22 cellular contexts compared by ENCODE assay signal in genomic region chr17:79520134-79520892, GRCh38.
A peak's percentile ranks its signal among the peaks of the same experiment; 100 is the strongest.
DNase-seq lines count a peak whose midpoint lies in the region; ATAC-seq and TF ChIP-seq lines count a peak whose summit lies in the region.
"Had no signal": no experiment of that assay in that cellular context is flagged by ENCODE, and none has a peak within 500 bp of the region (broad histone marks: within the 10 kb centered on the region; RNA-seq: fewer than 3 reads in every experiment).

No MANE protein-coding gene starts in this region.

- H3K36me3 ChIP-seq in endodermal cell (ENCODE audit: control insufficient read depth, insufficient read depth, low read length) (no peaks in the 10 kb centered on the region), vagina (no peaks in the 10 kb centered on the region), hepatocyte (replicated peaks; ENCODE audit: insufficient read depth, low read depth) (no peaks in the 10 kb centered on the region)
- H3K36me3 ChIP-seq: BLaER1 treated with 17β-estradiol and CSF1 and Interleukin-3, amounts not matched to agents 10 nM and 100 nM; Peyer's patch; SJCRH30 had no signal

- DNase-seq in DMS 273 (lab: John Stamatoyannopoulos, UW; ENCODE audit: unreplicated experiment) (peak; percentile 25), DMS 273 treated with DMSO at 0.1 percent for 48 hours (lab: John Stamatoyannopoulos, UW) (no peak), NCI-H2171 treated with DMSO at 0.1 percent for 48 hours (lab: John Stamatoyannopoulos, UW) (peak; percentile 89), endodermal cell (no peak), vagina (ENCODE audit: extremely low spot score in 2 of 2) (no peak), hepatocyte (ENCODE audit: low spot score) (no peak)
- DNase-seq in stimulated activated effector memory CD8-positive, alpha-beta T cell treated with anti-CD3 and anti-CD28 coated beads, Interleukin-12 subunit alpha, Interleukin-12 subunit beta, amount 100 ng/mL, for 72 hours (ENCODE audit: low spot score in 2 of 2) = no peak
- no peak for DNase-seq in activated naive CD4-positive, alpha-beta T cell treated with Interleukin-2 at 50 U/mL for 16 hours
- DNase-seq: ACHN, GM23248, HCEC 1CT, MV-4-11, NCI-H1105 treated with DMSO at 0.1 percent for 48 hours, NCI-H1930, NCI-H226, NCI-H82, Peyer's patch, SJCRH30 had no signal

- H2AFZ ChIP-seq in hepatocyte = no peak overlapping the region
- H2AFZ ChIP-seq: GM23248 had no signal

- no peak overlapping the region for H3K4me3 Mint-ChIP-seq in endodermal cell
- H3K4me3 Mint-ChIP-seq in stimulated activated effector memory CD8-positive, alpha-beta T cell treated with anti-CD3 and anti-CD28 coated beads, Interleukin-12 subunit alpha, Interleukin-12 subunit beta, amount 100 ng/mL, for 72 hours = no peak overlapping the region
- H3K4me3 Mint-ChIP-seq: CD8-positive, alpha-beta T cell; IgD-negative memory B cell had no signal

- WGBS in endodermal cell (ENCODE audit: insufficient coverage in 1 of 2, insufficient read length in 1 of 2), 2 experiments = 91 to 93% methylated on average over 15 to 32 of the region's 32 CpGs
- 88% methylated on average over 28 of the region's 32 CpGs for WGBS in hepatocyte (ENCODE audit: low lambda C conversion rate, missing lambda C conversion rate)

- H3K4me2 ChIP-seq in hepatocyte = no peak overlapping the region
- H3K4me2 ChIP-seq: BLaER1 treated with 17β-estradiol and CSF1 and Interleukin-3, amounts not matched to agents 10 nM and 100 nM had no signal

- H3K27me3 ChIP-seq in endodermal cell (ENCODE audit: control insufficient read depth, insufficient read depth, low read length, poor library complexity, severe bottlenecking) (no peaks in the 10 kb centered on the region), vagina (no peaks in the 10 kb centered on the region), hepatocyte (peaks cover 19% of the 10 kb centered on the region)
- H3K27me3 ChIP-seq: Peyer's patch had no signal

- no peaks in the 10 kb centered on the region for H3K9me3 ChIP-seq in endodermal cell (ENCODE audit: control insufficient read depth, low read length)
- no peaks in the 10 kb centered on the region for H3K9me3 ChIP-seq in vagina
- no peaks in the 10 kb centered on the region for H3K9me3 ChIP-seq in hepatocyte (ENCODE audit: low read depth)
- H3K9me3 ChIP-seq: BLaER1 treated with 17β-estradiol and CSF1 and Interleukin-3, amounts not matched to agents 10 nM and 100 nM; Peyer's patch; SJCRH30 had no signal

- no peak for TF ChIP-seq POLR2A in vagina (IDR thresholded peaks at IDR 0.05)

- H3K4me3 ChIP-seq in endodermal cell (ENCODE audit: low read length) = no peak overlapping the region
- no peak overlapping the region for H3K4me3 ChIP-seq in vagina
- no peak overlapping the region for H3K4me3 ChIP-seq in hepatocyte
- H3K4me3 ChIP-seq: BLaER1 treated with 17β-estradiol and CSF1 and Interleukin-3, amounts not matched to agents 10 nM and 100 nM; GM23248; Peyer's patch; SJCRH30 had no signal

- peak overlapping the region; percentile 80 for H3K27ac ChIP-seq in endodermal cell (ENCODE audit: low read depth, low read length)
- H3K27ac ChIP-seq in vagina = no peak overlapping the region
- no peak overlapping the region for H3K27ac ChIP-seq in hepatocyte
- H3K27ac ChIP-seq: 22Rv1; BLaER1 treated with 17β-estradiol and CSF1 and Interleukin-3, amounts not matched to agents 10 nM and 100 nM; GM23248; Peyer's patch; SJCRH30 had no signal

- H3K4me1 Mint-ChIP-seq in endodermal cell = no peaks in the 10 kb centered on the region
- no peaks in the 10 kb centered on the region for H3K4me1 Mint-ChIP-seq in stimulated activated effector memory CD8-positive, alpha-beta T cell treated with anti-CD3 and anti-CD28 coated beads, Interleukin-12 subunit alpha, Interleukin-12 subunit beta, amount 100 ng/mL, for 72 hours

- no peaks in the 10 kb centered on the region for H4K20me1 ChIP-seq in hepatocyte (ENCODE audit: insufficient read depth, poor library complexity, severe bottlenecking)

- no peaks in the 10 kb centered on the region for H3K9me3 Mint-ChIP-seq in endodermal cell
- no peaks in the 10 kb centered on the region for H3K9me3 Mint-ChIP-seq in stimulated activated effector memory CD8-positive, alpha-beta T cell treated with anti-CD3 and anti-CD28 coated beads, Interleukin-12 subunit alpha, Interleukin-12 subunit beta, amount 100 ng/mL, for 72 hours
- H3K9me3 Mint-ChIP-seq: CD8-positive, alpha-beta T cell; IgD-negative memory B cell had no signal

- no peaks in the 10 kb centered on the region for H3K27me3 Mint-ChIP-seq in endodermal cell (ENCODE audit: insufficient read depth)

- H3K27ac Mint-ChIP-seq in endodermal cell = no peak overlapping the region
- no peak overlapping the region for H3K27ac Mint-ChIP-seq in stimulated activated effector memory CD8-positive, alpha-beta T cell treated with anti-CD3 and anti-CD28 coated beads, Interleukin-12 subunit alpha, Interleukin-12 subunit beta, amount 100 ng/mL, for 72 hours
- H3K27ac Mint-ChIP-seq: CD8-positive, alpha-beta T cell; IgD-negative memory B cell had no signal

- H3K4me1 ChIP-seq in endodermal cell (ENCODE audit: control insufficient read depth, insufficient read depth, low read length) (no peaks in the 10 kb centered on the region), vagina (no peaks in the 10 kb centered on the region), hepatocyte (ENCODE audit: insufficient read depth) (no peaks in the 10 kb centered on the region)
- H3K4me1 ChIP-seq: Peyer's patch, SJCRH30 had no signal

- intact Hi-C loops in vagina (cut with DNase I) = no loop called here

- peak; percentile 5 for ATAC-seq in stimulated activated effector memory CD8-positive, alpha-beta T cell treated with anti-CD3 and anti-CD28 coated beads, Interleukin-12 subunit alpha, Interleukin-12 subunit beta, amount 100 ng/mL, for 72 hours
- ATAC-seq: CD8-positive, alpha-beta T cell had no signal

- TF ChIP-seq CTCF in endodermal cell (conservative IDR thresholded peaks at IDR 0.05) = no peak
- TF ChIP-seq CTCF in vagina (IDR thresholded peaks at IDR 0.05) = no peak
- TF ChIP-seq CTCF in hepatocyte (IDR thresholded peaks at IDR 0.05; ENCODE audit: poor library complexity) = no peak

- H3K9ac ChIP-seq in endodermal cell (ENCODE audit: extremely low read depth, low read length, poor library complexity, severe bottlenecking) = no peak overlapping the region
- H3K9ac ChIP-seq: BLaER1 treated with 17β-estradiol and CSF1 and Interleukin-3, amounts not matched to agents 10 nM and 100 nM; GM23248 had no signal

- no peaks in the 10 kb centered on the region for H3K9me2 ChIP-seq in hepatocyte (replicated peaks; ENCODE audit: insufficient read depth)

- H3K36me3 Mint-ChIP-seq in endodermal cell (ENCODE audit: low read depth) = no peaks in the 10 kb centered on the region
- no peaks in the 10 kb centered on the region for H3K36me3 Mint-ChIP-seq in stimulated activated effector memory CD8-positive, alpha-beta T cell treated with anti-CD3 and anti-CD28 coated beads, Interleukin-12 subunit alpha, Interleukin-12 subunit beta, amount 100 ng/mL, for 72 hours
- H3K36me3 Mint-ChIP-seq: CD8-positive, alpha-beta T cell; IgD-negative memory B cell had no signal

- no peaks in the 10 kb centered on the region for H3K79me2 ChIP-seq in hepatocyte

Comparison
In these comparisons a context has a peak if more than half of its experiments do, and no peak if none do; other contexts are left out.
1. DNase-seq: peak in DMS 273 (single experiment) and NCI-H2171 treated with DMSO at 0.1 percent for 48 hours (single experiment); none in DMS 273 treated with DMSO at 0.1 percent for 48 hours (single experiment), endodermal cell (single experiment), stimulated activated effector memory CD8-positive, alpha-beta T cell treated with anti-CD3 and anti-CD28 coated beads, Interleukin-12 subunit alpha, Interleukin-12 subunit beta, amount 100 ng/mL, for 72 hours (0 of 2), activated naive CD4-positive, alpha-beta T cell treated with Interleukin-2 at 50 U/mL for 16 hours (single experiment), vagina (0 of 2) and hepatocyte (single experiment).